Comparison of ENCODE assay signal across 19 cellular contexts in genomic region chr2:104448661-104449410, GRCh38.
DNase-seq lines count a peak whose midpoint lies in the region; ATAC-seq and TF ChIP-seq lines count a peak whose summit lies in the region.
"Had no signal": no experiment of that assay in that cellular context is flagged by ENCODE, and none has a peak within 500 bp of the region (broad histone marks: within the 10 kb centered on the region; RNA-seq: fewer than 3 reads in every experiment).

No MANE protein-coding gene starts in this region.

- H3K4me3 ChIP-seq in upper lobe of left lung, result no peak overlapping the region
- H3K4me3 ChIP-seq: MG63 had no signal

- no peaks in the 10 kb centered on the region for H3K36me3 ChIP-seq in upper lobe of left lung
- H3K36me3 ChIP-seq: MG63 had no signal

- no peak for TF ChIP-seq POLR2A in upper lobe of left lung (IDR thresholded peaks at IDR 0.05)

- 32 to 34% methylated on average over 5 of the region's 5 CpGs for WGBS in upper lobe of left lung, 2 donors

- no peaks in the 10 kb centered on the region for H3K27me3 ChIP-seq in layer of hippocampus (ENCODE audit: control insufficient read depth, insufficient read depth, low read length)
- no peaks in the 10 kb centered on the region for H3K27me3 ChIP-seq in upper lobe of left lung
- H3K27me3 ChIP-seq: MG63 had no signal

- TF ChIP-seq CTCF in upper lobe of left lung (IDR thresholded peaks at IDR 0.05), result no peak

- peak overlapping the region; percentile 60 for H3K4me3 Mint-ChIP-seq in activated naive CD4-positive, alpha-beta T cell treated with anti-CD3 and anti-CD28 coated beads, Interleukin-2, amount 50 U/mL, for 24 hours
- H3K4me3 Mint-ChIP-seq in activated naive CD4-positive, alpha-beta T cell treated with anti-CD3 and anti-CD28 coated beads, Interleukin-2, amount 10 ng/mL, durations not matched to agents 7 days and 5 days, result no peak overlapping the region
- no peak overlapping the region for H3K4me3 Mint-ChIP-seq in T-helper 17 cell
- H3K4me3 Mint-ChIP-seq: H9 had no signal

- H3K9me3 ChIP-seq in T-helper 17 cell (ENCODE audit: control insufficient read depth, low read length, poor library complexity, severe bottlenecking) (no peaks in the 10 kb centered on the region), upper lobe of left lung (no peaks in the 10 kb centered on the region)
- H3K9me3 ChIP-seq: Caco-2, MG63 had no signal

- peaks cover 20% of the 10 kb centered on the region for H3K4me1 Mint-ChIP-seq in activated naive CD4-positive, alpha-beta T cell treated with anti-CD3 and anti-CD28 coated beads, Interleukin-2, amount 50 U/mL, for 24 hours
- peaks cover 11% of the 10 kb centered on the region for H3K4me1 Mint-ChIP-seq in activated naive CD4-positive, alpha-beta T cell treated with anti-CD3 and anti-CD28 coated beads, Interleukin-2, amount 10 ng/mL, durations not matched to agents 7 days and 5 days
- no peaks in the 10 kb centered on the region for H3K4me1 Mint-ChIP-seq in T-helper 17 cell

- no peak for TF ChIP-seq EP300 in upper lobe of left lung (IDR thresholded peaks at IDR 0.05)

- CTCF ChIA-PET in activated naive CD4-positive, alpha-beta T cell treated with anti-CD3 and anti-CD28 coated beads, Interleukin-2, amount 10 ng/mL, durations not matched to agents 7 days and 5 days (lab: Charles Lee), result interaction anchor here (1.0 kb wide), 1 partner anchor 37 kb away, joined by 3 read pairs; no protein-coding TSS in a partner anchor

- no peak for DNase-seq in activated naive CD4-positive, alpha-beta T cell treated with anti-CD3 and anti-CD28 coated beads, Interleukin-2, amount 10 ng/mL, durations not matched to agents 7 days and 5 days
- DNase-seq in T-helper 17 cell (no peak), substantia nigra (lab: John Stamatoyannopoulos, UW) (peak in 4 of 49 donors; percentile 20 to 46 (median 38)), upper lobe of left lung (no peak), NCI-H2196 (lab: John Stamatoyannopoulos, UW; ENCODE audit: unreplicated experiment) (no peak)
- no peak for DNase-seq in effector CD8-positive, alpha-beta T cell (lab: John Stamatoyannopoulos, UW)
- DNase-seq: 8988T, Caco-2, H9, MG63, NCI-H1105, NCI-H187, NCI-H446 treated with DMSO at 0.1 percent for 48 hours, RPMI8226 had no signal

- H3K9me3 Mint-ChIP-seq in activated naive CD4-positive, alpha-beta T cell treated with anti-CD3 and anti-CD28 coated beads, Interleukin-2, amount 50 U/mL, for 24 hours, result no peaks in the 10 kb centered on the region
- no peaks in the 10 kb centered on the region for H3K9me3 Mint-ChIP-seq in activated naive CD4-positive, alpha-beta T cell treated with anti-CD3 and anti-CD28 coated beads, Interleukin-2, amount 10 ng/mL, durations not matched to agents 7 days and 5 days
- H3K9me3 Mint-ChIP-seq: H9 had no signal

- H3K27ac ChIP-seq in layer of hippocampus (ENCODE audit: low read depth, low read length) (peak overlapping the region; percentile 89), substantia nigra (ENCODE audit: low read depth, low read length, poor library complexity, severe bottlenecking) (peak overlapping the region; percentile 91), upper lobe of left lung (peak overlapping the region in 1 of 4 donors; percentile 7)
- H3K27ac ChIP-seq: C4-2B, KMS-11 had no signal

- no peaks in the 10 kb centered on the region for H3K4me1 ChIP-seq in upper lobe of left lung

- no peak overlapping the region for H3K27ac Mint-ChIP-seq in activated naive CD4-positive, alpha-beta T cell treated with anti-CD3 and anti-CD28 coated beads, Interleukin-2, amount 50 U/mL, for 24 hours
- no peak overlapping the region for H3K27ac Mint-ChIP-seq in activated naive CD4-positive, alpha-beta T cell treated with anti-CD3 and anti-CD28 coated beads, Interleukin-2, amount 10 ng/mL, durations not matched to agents 7 days and 5 days
- peak overlapping the region; percentile 62 for H3K27ac Mint-ChIP-seq in T-helper 17 cell
- H3K27ac Mint-ChIP-seq: H9 had no signal

- ATAC-seq in T-helper 17 cell, result no peak
- no peak for ATAC-seq in upper lobe of left lung (ENCODE audit: low FRiP score in 2 of 2)
- ATAC-seq: HepG2 had no signal

- no peaks in the 10 kb centered on the region for H3K27me3 Mint-ChIP-seq in activated naive CD4-positive, alpha-beta T cell treated with anti-CD3 and anti-CD28 coated beads, Interleukin-2, amount 50 U/mL, for 24 hours
- H3K27me3 Mint-ChIP-seq in activated naive CD4-positive, alpha-beta T cell treated with anti-CD3 and anti-CD28 coated beads, Interleukin-2, amount 10 ng/mL, durations not matched to agents 7 days and 5 days, result no peaks in the 10 kb centered on the region
- no peaks in the 10 kb centered on the region for H3K27me3 Mint-ChIP-seq in T-helper 17 cell

- H3K36me3 Mint-ChIP-seq in activated naive CD4-positive, alpha-beta T cell treated with anti-CD3 and anti-CD28 coated beads, Interleukin-2, amount 50 U/mL, for 24 hours, result no peaks in the 10 kb centered on the region
- no peaks in the 10 kb centered on the region for H3K36me3 Mint-ChIP-seq in activated naive CD4-positive, alpha-beta T cell treated with anti-CD3 and anti-CD28 coated beads, Interleukin-2, amount 10 ng/mL, durations not matched to agents 7 days and 5 days
- H3K36me3 Mint-ChIP-seq in T-helper 17 cell (ENCODE audit: low read depth), result no peaks in the 10 kb centered on the region
